In genomic region chr11:3047637-3048036, GRCh38 we compare ENCODE assay signal across 19 cellular contexts. TPM values are rescaled to one million over a fixed set of nuclear protein-coding genes. Genes with fewer than 3 reads are reported as not detected.
DNase-seq lines count a peak whose midpoint lies in the region; ATAC-seq, FAIRE-seq and TF ChIP-seq lines count a peak whose summit lies in the region.
"Had no signal": no experiment of that assay in that cellular context is flagged by ENCODE, and none has a peak within 500 bp of the region (broad histone marks: within the 10 kb centered on the region; RNA-seq: fewer than 3 reads in every experiment).

No MANE protein-coding gene starts in this region.

- no peak overlapping the region for H4K5ac ChIP-seq in H1 (ENCODE audit: insufficient read length, low read depth, low read length)

- peaks cover 0 to 22% (median 0%) of the 10 kb centered on the region in 4 experiments; a peak in 3 of 8 replicates for H3K36me3 ChIP-seq in H1 (ENCODE audit: control insufficient read depth in 2 of 4, insufficient read depth in 4 of 4, low read length in 3 of 4)

- no peak for DNase-seq in activated naive CD8-positive, alpha-beta T cell treated with anti-CD3 and anti-CD28 coated beads for 36 hours
- DNase-seq in T-helper 17 cell (no peak), H1 (ENCODE audit: low read depth in 1 of 2, low spot score in 2 of 2) (no peak), globus pallidus (ENCODE audit: low spot score) (no peak), foreskin keratinocyte (no peak)
- DNase-seq in stimulated activated effector memory CD8-positive, alpha-beta T cell treated with anti-CD3 and anti-CD28 coated beads, Interleukin-12 subunit alpha, Interleukin-12 subunit beta, amount 100 ng/mL, for 72 hours (ENCODE audit: low spot score in 2 of 2), result no peak
- DNase-seq: Calu3; CD4-positive, alpha-beta T cell; DMS79; GOT3; MM.1S; NCI-H1417; NCI-H1930; NCI-H2171; NCI-H446 treated with DMSO at 0.1 percent for 48 hours; NCI-H82; Right ventricle myocardium superior had no signal

- no peaks in the 10 kb centered on the region for H3K36me3 Mint-ChIP-seq in activated naive CD8-positive, alpha-beta T cell
- peaks cover 13% of the 10 kb centered on the region for H3K36me3 Mint-ChIP-seq in activated naive CD8-positive, alpha-beta T cell treated with anti-CD3 and anti-CD28 coated beads for 36 hours
- H3K36me3 Mint-ChIP-seq in T-helper 17 cell (ENCODE audit: low read depth), result no peaks in the 10 kb centered on the region
- H3K36me3 Mint-ChIP-seq in stimulated activated effector memory CD8-positive, alpha-beta T cell treated with anti-CD3 and anti-CD28 coated beads, Interleukin-12 subunit alpha, Interleukin-12 subunit beta, amount 100 ng/mL, for 72 hours, result peaks cover 83% of the 10 kb centered on the region

- H4K20me1 ChIP-seq in H1 (replicated peaks in 1 of 2; ENCODE audit: control insufficient read depth in 1 of 2, insufficient read depth in 2 of 2, low read length in 2 of 2), result peaks cover 43 to 69% of the 10 kb centered on the region in 2 experiments

- H3K23ac ChIP-seq in H1 (ENCODE audit: insufficient read length), result no peak overlapping the region

- no peak overlapping the region for H3K4ac ChIP-seq in H1 (replicated peaks; ENCODE audit: insufficient read length, low read depth, low read length)

- TF ChIP-seq RAD21 in H1 (IDR thresholded peaks at IDR 0.05 in 1 of 2, conservative IDR thresholded peaks at IDR 0.05 in 1 of 2; ENCODE audit: low read depth in 2 of 2, low read length in 2 of 2), result no peak

- POLR2A ChIA-PET in H1 (lab: Charles Lee; ENCODE audit: partially characterized antibody), result interaction anchor here (1.4 to 3.7 kb wide), 3 partner anchors 7 to 16 kb away, joined by 4 to 32 read pairs (median 4); partner anchors contain the start of gene CARS1

- no peak overlapping the region for H3K56ac ChIP-seq in H1 (replicated peaks; ENCODE audit: insufficient read length, low read depth, low read length)

- peaks cover 7 to 95% of the 10 kb centered on the region in 2 experiments for H3K79me2 ChIP-seq in H1 (ENCODE audit: control insufficient read depth in 1 of 2, insufficient read depth in 2 of 2, low read length in 2 of 2)

- H3K4me3 Mint-ChIP-seq in activated naive CD8-positive, alpha-beta T cell, result no peak overlapping the region
- H3K4me3 Mint-ChIP-seq in activated naive CD8-positive, alpha-beta T cell treated with anti-CD3 and anti-CD28 coated beads for 36 hours, result no peak overlapping the region
- H3K4me3 Mint-ChIP-seq in T-helper 17 cell, result peak overlapping the region; percentile 53
- no peak overlapping the region for H3K4me3 Mint-ChIP-seq in stimulated activated effector memory CD8-positive, alpha-beta T cell treated with anti-CD3 and anti-CD28 coated beads, Interleukin-12 subunit alpha, Interleukin-12 subunit beta, amount 100 ng/mL, for 72 hours
- H3K4me3 Mint-ChIP-seq: CD4-positive, alpha-beta T cell had no signal

- peaks cover 21% of the 10 kb centered on the region for H3K4me1 Mint-ChIP-seq in activated naive CD8-positive, alpha-beta T cell (ENCODE audit: low read depth)
- peaks cover 17% of the 10 kb centered on the region for H3K4me1 Mint-ChIP-seq in activated naive CD8-positive, alpha-beta T cell treated with anti-CD3 and anti-CD28 coated beads for 36 hours
- H3K4me1 Mint-ChIP-seq in T-helper 17 cell, result peaks cover 31% of the 10 kb centered on the region
- peaks cover 55% of the 10 kb centered on the region for H3K4me1 Mint-ChIP-seq in stimulated activated effector memory CD8-positive, alpha-beta T cell treated with anti-CD3 and anti-CD28 coated beads, Interleukin-12 subunit alpha, Interleukin-12 subunit beta, amount 100 ng/mL, for 72 hours

- H4K8ac ChIP-seq in H1 (ENCODE audit: extremely low read depth, insufficient read depth, low read length), result no peak overlapping the region; the same call in 1 of the 2 replicates

- no peak overlapping the region for H2AK5ac ChIP-seq in H1 (ENCODE audit: low read depth, low read length)

- no peak overlapping the region for H3K4me3 ChIP-seq in H1 (ENCODE audit: extremely low read depth in 1 of 4, insufficient read depth in 2 of 4, low read depth in 3 of 4, low read length in 4 of 4)

- no peaks in the 10 kb centered on the region for H3K27me3 Mint-ChIP-seq in activated naive CD8-positive, alpha-beta T cell
- no peaks in the 10 kb centered on the region for H3K27me3 Mint-ChIP-seq in activated naive CD8-positive, alpha-beta T cell treated with anti-CD3 and anti-CD28 coated beads for 36 hours
- no peaks in the 10 kb centered on the region for H3K27me3 Mint-ChIP-seq in T-helper 17 cell
- H3K27me3 Mint-ChIP-seq: CD4-positive, alpha-beta T cell had no signal

- FAIRE-seq in H1 (lab: Jason Lieb, UNC), result no peak
- FAIRE-seq: GM12891 had no signal

- no peaks in the 10 kb centered on the region for H3K9me3 Mint-ChIP-seq in activated naive CD8-positive, alpha-beta T cell (ENCODE audit: low read depth)
- H3K9me3 Mint-ChIP-seq in activated naive CD8-positive, alpha-beta T cell treated with anti-CD3 and anti-CD28 coated beads for 36 hours, result no peaks in the 10 kb centered on the region
- no peaks in the 10 kb centered on the region for H3K9me3 Mint-ChIP-seq in stimulated activated effector memory CD8-positive, alpha-beta T cell treated with anti-CD3 and anti-CD28 coated beads, Interleukin-12 subunit alpha, Interleukin-12 subunit beta, amount 100 ng/mL, for 72 hours
- H3K9me3 Mint-ChIP-seq: CD4-positive, alpha-beta T cell had no signal

- no peak overlapping the region for H2BK120ac ChIP-seq in H1 (replicated peaks; ENCODE audit: low read depth, low read length)

- H3K27ac ChIP-seq in H1 (ENCODE audit: low read depth, low read length) (no peak overlapping the region), foreskin keratinocyte (no peak overlapping the region)

- no peak overlapping the region for H3K9ac ChIP-seq in H1 (replicated peaks in 1 of 4; ENCODE audit: extremely low read depth in 1 of 4, low read depth in 3 of 4, low read length in 3 of 4)

- H3K14ac ChIP-seq in H1 (ENCODE audit: insufficient read length), result no peak overlapping the region

- no peak overlapping the region for H3K18ac ChIP-seq in H1 (ENCODE audit: extremely low read depth, low read length)

- H2BK5ac ChIP-seq in H1 (ENCODE audit: low read depth, low read length), result peak overlapping the region; percentile 28; the same call in 1 of the 2 replicates

- no peak overlapping the region for H4K91ac ChIP-seq in H1 (replicated peaks; ENCODE audit: insufficient read length, low read length)

- no peak overlapping the region for H2BK12ac ChIP-seq in H1 (ENCODE audit: low read depth, low read length)

- H3K4me2 ChIP-seq in H1 (ENCODE audit: insufficient read depth in 1 of 2, low read depth in 2 of 2, low read length in 2 of 2), result no peak overlapping the region

- CTCF ChIA-PET in H1 (lab: Charles Lee; ENCODE audit: partially characterized antibody), result interaction anchor here (0.6 to 20.3 kb wide), 6 partner anchors 12 to 337 kb away, joined by 3 to 434 read pairs (median 4); no protein-coding TSS in a partner anchor

- ATAC-seq in T-helper 17 cell (no peak), foreskin keratinocyte (no peak)
- no peak for ATAC-seq in stimulated activated effector memory CD8-positive, alpha-beta T cell treated with anti-CD3 and anti-CD28 coated beads, Interleukin-12 subunit alpha, Interleukin-12 subunit beta, amount 100 ng/mL, for 72 hours

- TF ChIP-seq CTCF in H1 (IDR thresholded peaks at IDR 0.05; ENCODE audit: control extremely low read depth in 1 of 3, insufficient read depth in 1 of 3, low read depth in 1 of 3, low read length in 3 of 3), result no peak
- no peak for TF ChIP-seq CTCF in foreskin keratinocyte (conservative IDR thresholded peaks at IDR 0.05)

- no peaks in the 10 kb centered on the region for H3K27me3 ChIP-seq in H1 (replicated peaks in 1 of 4; ENCODE audit: control insufficient read depth in 3 of 4, extremely low read depth in 1 of 4, insufficient read depth in 3 of 4, low read length in 3 of 4)
- H3K27me3 ChIP-seq in foreskin keratinocyte, result no peaks in the 10 kb centered on the region

- no peak for TF ChIP-seq EP300 in H1 (IDR thresholded peaks at IDR 0.05; ENCODE audit: borderline replicate concordance in 1 of 2, low read depth in 2 of 2, low read length in 2 of 2)

- peaks cover 37% of the 10 kb centered on the region for H3K79me1 ChIP-seq in H1 (ENCODE audit: low read depth, low read length)

- WGBS in H1 (ENCODE audit: extremely low coverage in 1 of 2, insufficient coverage in 1 of 2, insufficient read length in 1 of 2, insufficient replicate concordance in 2 of 2, low coverage in 1 of 2, low lambda C conversion rate in 2 of 2, missing lambda C conversion rate in 1 of 2), 2 experiments, result 91% methylated on average over 16 of the region's 16 CpGs; no CpG with 5 or more reads in 1 of the 2 experiments

- peaks cover 0 to 13% (median 6%) of the 10 kb centered on the region in 4 experiments; a peak in 6 of 7 replicates for H3K4me1 ChIP-seq in H1 (replicated peaks in 1 of 4; ENCODE audit: control insufficient read depth in 3 of 4, insufficient read depth in 4 of 4, low read length in 3 of 4)
- H3K4me1 ChIP-seq in foreskin keratinocyte, result peaks cover 8% of the 10 kb centered on the region

- H3K23me2 ChIP-seq in H1 (ENCODE audit: low read depth, low read length), result no peaks in the 10 kb centered on the region

- no peaks in the 10 kb centered on the region for H3K9me3 ChIP-seq in T-helper 17 cell (ENCODE audit: control insufficient read depth, low read length, poor library complexity, severe bottlenecking)
- H3K9me3 ChIP-seq in H1 (ENCODE audit: insufficient read depth in 2 of 2, low read depth in 1 of 2, low read length in 1 of 2), result no peaks in the 10 kb centered on the region

- peak overlapping the region; percentile 46 for H3K27ac Mint-ChIP-seq in activated naive CD8-positive, alpha-beta T cell
- H3K27ac Mint-ChIP-seq in activated naive CD8-positive, alpha-beta T cell treated with anti-CD3 and anti-CD28 coated beads for 36 hours, result no peak overlapping the region
- H3K27ac Mint-ChIP-seq in T-helper 17 cell, result no peak overlapping the region
- peak overlapping the region; percentile 52 for H3K27ac Mint-ChIP-seq in stimulated activated effector memory CD8-positive, alpha-beta T cell treated with anti-CD3 and anti-CD28 coated beads, Interleukin-12 subunit alpha, Interleukin-12 subunit beta, amount 100 ng/mL, for 72 hours
- H3K27ac Mint-ChIP-seq: CD4-positive, alpha-beta T cell had no signal

- no peak overlapping the region for H2BK15ac ChIP-seq in H1 (ENCODE audit: low read length)

- TF ChIP-seq POLR2A in H1 (IDR thresholded peaks at IDR 0.05; ENCODE audit: control extremely low read depth in 1 of 2, low read depth in 2 of 2, low read length in 2 of 2), result no peak

- H2BK20ac ChIP-seq in H1 (ENCODE audit: low read length), result no peak overlapping the region

- H2AFZ ChIP-seq in H1 (ENCODE audit: low read length), result no peak overlapping the region

RNA-seq across cellular contexts. Expression of gene CARS1, which starts 9.6 kb away (rescaled TPM):
- 100 to 1,000 TPM in 1 of 2 experiments, 10 to 100 TPM in 1; 96.6 to 101 TPM for total RNA-seq in activated naive CD8-positive, alpha-beta T cell treated with anti-CD3 and anti-CD28 coated beads for 36 hours
- total RNA-seq in T-helper 17 cell, result 10 to 100 TPM; 41.4 to 52.0 TPM
- 89.4 and 100 TPM in 2 replicates for total RNA-seq in H1 (2021; fragmentation: NEBNext Ultra II Directional; extraction: Animal tissue kit (Norgen Biotek cat#: 25700))
- polyA plus RNA-seq in H1 (2011; rRNA removed), result 44.1 and 52.2 TPM in 2 replicates
- 80.1 TPM for polyA plus RNA-seq in H1 (2011; cell fraction: cytosol; rRNA removed)
- 153 TPM for polyA plus RNA-seq in H1 (2011; cell fraction: nucleus; rRNA removed)
- 66.9 to 85.6 TPM (median 81.2 TPM) in 4 replicates for polyA plus RNA-seq in H1 (2012, experiment 1 of 2)
- polyA plus RNA-seq in H1 (2012, experiment 2 of 2), result 40.9 TPM
- 50.9 TPM for polyA plus RNA-seq in H1 (2013, experiment 1 of 2)
- polyA plus RNA-seq in H1 (2013, experiment 2 of 2), result 47.6 TPM
- polyA minus RNA-seq in H1 (2011; rRNA and poly(A)+ RNA removed), result 61.8 and 68.1 TPM in 2 replicates
- 33.2 TPM for polyA minus RNA-seq in H1 (2011; cell fraction: cytosol; rRNA and poly(A)+ RNA removed)
- polyA minus RNA-seq in H1 (2011; cell fraction: nucleus; rRNA and poly(A)+ RNA removed), result 83.4 TPM
- total RNA-seq in foreskin keratinocyte, result 69.1 and 80.4 TPM in 2 replicates
- polyA plus RNA-seq in foreskin keratinocyte, result 52.1 and 67.0 TPM in 2 replicates

RNA-seq across cellular contexts. Expression of gene NAP1L4, which starts 55.5 kb away (rescaled TPM):
- total RNA-seq in activated naive CD8-positive, alpha-beta T cell treated with anti-CD3 and anti-CD28 coated beads for 36 hours, result 100 to 1,000 TPM; 222 to 226 TPM
- total RNA-seq in T-helper 17 cell (100 to 1,000 TPM; 229 to 275 TPM), foreskin keratinocyte (137 and 151 TPM in 2 replicates)
- total RNA-seq in H1 (2021; fragmentation: NEBNext Ultra II Directional; extraction: Animal tissue kit (Norgen Biotek cat#: 25700)), result 190 and 194 TPM in 2 replicates
- polyA plus RNA-seq in H1 (2011; rRNA removed) (75.8 and 81.4 TPM in 2 replicates), foreskin keratinocyte (95.9 and 105 TPM in 2 replicates)
- polyA plus RNA-seq in H1 (2011; cell fraction: cytosol; rRNA removed), result 105 TPM
- 118 TPM for polyA plus RNA-seq in H1 (2011; cell fraction: nucleus; rRNA removed)
- 128 to 175 TPM (median 137 TPM) in 4 replicates for polyA plus RNA-seq in H1 (2012, experiment 1 of 2)
- 37.8 TPM for polyA plus RNA-seq in H1 (2012, experiment 2 of 2)
- 102 TPM for polyA plus RNA-seq in H1 (2013, experiment 1 of 2)
- 96.1 TPM for polyA plus RNA-seq in H1 (2013, experiment 2 of 2)
- 80.9 and 95.4 TPM in 2 replicates for polyA minus RNA-seq in H1 (2011; rRNA and poly(A)+ RNA removed)
- 46.7 TPM for polyA minus RNA-seq in H1 (2011; cell fraction: cytosol; rRNA and poly(A)+ RNA removed)
- 103 TPM for polyA minus RNA-seq in H1 (2011; cell fraction: nucleus; rRNA and poly(A)+ RNA removed)

Comparison
In these comparisons a context has a peak if more than half of its experiments do, and no peak if none do; other contexts are left out.
1. H3K27ac Mint-ChIP-seq: peak in activated naive CD8-positive, alpha-beta T cell (single experiment) and stimulated activated effector memory CD8-positive, alpha-beta T cell treated with anti-CD3 and anti-CD28 coated beads, Interleukin-12 subunit alpha, Interleukin-12 subunit beta, amount 100 ng/mL, for 72 hours (single experiment); none in activated naive CD8-positive, alpha-beta T cell treated with anti-CD3 and anti-CD28 coated beads for 36 hours (single experiment) and T-helper 17 cell (single experiment).